ENCODE assay signal across 22 cellular contexts in the genomic region with DNA sequence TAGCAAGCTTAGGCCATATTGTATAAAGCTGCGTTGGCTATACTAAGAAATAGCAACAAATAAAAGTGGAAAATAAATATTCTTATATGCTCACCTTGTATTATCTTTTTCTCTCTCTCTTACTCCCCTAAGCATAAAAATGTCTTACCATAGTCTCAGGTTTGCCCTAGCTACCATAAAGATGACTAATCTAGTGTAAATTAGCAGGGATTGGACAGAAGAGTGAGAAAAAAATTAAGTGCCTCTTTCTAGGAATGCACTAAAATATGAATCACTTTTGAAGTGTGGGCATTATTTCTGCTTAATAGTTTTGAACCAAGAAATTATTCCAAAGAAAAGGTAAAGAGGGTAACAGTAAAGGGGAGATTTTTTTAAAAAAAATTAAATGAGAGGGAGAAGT.
"Had no signal": no experiment of that assay in that cellular context is flagged by ENCODE, and none has a peak within 500 bp of the region (broad histone marks: within the 10 kb centered on the region; RNA-seq: fewer than 3 reads in every experiment).

No MANE protein-coding gene starts in this region.

- H3K9me3 ChIP-seq: gastrocnemius medialis, neutrophil, pancreas, tibial artery had no signal

- H3K4me3 ChIP-seq: body of pancreas, gastrocnemius medialis, pancreas, tibial artery had no signal

- H3K36me3 ChIP-seq: gastrocnemius medialis, neutrophil, pancreas, tibial artery had no signal

- H3K27ac ChIP-seq: body of pancreas, gastrocnemius medialis, neutrophil, pancreas, tibial artery had no signal

- H3K4me1 ChIP-seq: body of pancreas, gastrocnemius medialis, pancreas, tibial artery had no signal

- H3K27me3 ChIP-seq: body of pancreas, gastrocnemius medialis, neutrophil, pancreas, tibial artery had no signal

- ATAC-seq: body of pancreas; esophagus mucosa; gastrocnemius medialis; natural killer cell treated with Interleukin-12 subunit alpha and Interleukin-12 subunit beta and Interleukin-15 and Interleukin-18, amount 100 ng/mL, for 72 hours; pancreas; right cardiac atrium had no signal

- DNase-seq: activated B cell treated with CpG ODN at 0.5 μM for 24 hours; activated CD4-positive, alpha-beta T cell treated with anti-CD3 and anti-CD28 coated beads for 4 hours; activated CD4-positive, alpha-beta T cell treated with anti-CD3 and anti-CD28 coated beads, Interleukin-2, amount 50 U/mL, for 48 hours; activated CD8-positive, alpha-beta memory T cell treated with anti-CD3 and anti-CD28 coated beads, Interleukin-2, amount 50 U/mL, for 48 hours; activated naive CD4-positive, alpha-beta T cell treated with Interleukin-2 at 50 U/mL for 16 hours; activated naive CD8-positive, alpha-beta T cell treated with anti-CD3 and anti-CD28 coated beads for 36 hours; activated T-cell treated with anti-CD3 and anti-CD28 coated beads, Interleukin-2, amount 50 U/mL, for 48 hours; amygdala; body of pancreas; central memory CD4-positive, alpha-beta T cell; effector memory CD4-positive, alpha-beta T cell; gastrocnemius medialis; hippocampal formation; kidney glomerular epithelial cell; pancreas; right cardiac atrium; stimulated activated CD4-positive, alpha-beta T cell treated with anti-CD3 and anti-CD28 coated beads, Interleukin-12 subunit alpha, Interleukin-12 subunit beta, amount 100 ng/mL, for 4 hours; T1000; tibial artery had no signal
